ENCODE assay signal across 8 cellular contexts in genomic region chr9:43130744-43131171, GRCh38.
A peak's percentile ranks its signal among the peaks of the same experiment; 100 is the strongest.
DNase-seq lines count a peak whose midpoint lies in the region; TF ChIP-seq lines count a peak whose summit lies in the region.
"Not testable (repeated sequence)": the region's sequence is repeated elsewhere in the genome, so short reads cannot be mapped to it uniquely, and the experiment has no call there.

No MANE protein-coding gene starts in this region.

- not testable (repeated sequence) for TF ChIP-seq CTCF in osteoblast (IDR thresholded peaks at IDR 0.05; ENCODE audit: extremely low read depth, low read depth, low read length)

- H3K9me3 ChIP-seq in adipocyte (ENCODE audit: control insufficient read depth, low read length); osteoblast (ENCODE audit: low read depth, low read length): not testable (repeated sequence)

- H4K20me1 ChIP-seq in osteoblast (ENCODE audit: insufficient read depth, low read length) = not testable (repeated sequence)

- H3K79me2 ChIP-seq in ACC112 (ENCODE audit: control insufficient read depth, insufficient read depth, low read length, unreplicated experiment); osteoblast (ENCODE audit: insufficient read depth, low read length): not testable (repeated sequence)

- H3K36me3 ChIP-seq in ACC112 (ENCODE audit: insufficient read depth, low read length); adipocyte (ENCODE audit: control insufficient read depth, insufficient read depth, low read length, severe bottlenecking); osteoblast (ENCODE audit: insufficient read depth, low read length): not testable (repeated sequence)

- not testable (repeated sequence) for H3K4me1 ChIP-seq in ACC112 (ENCODE audit: control insufficient read depth, insufficient read depth, low read length, unreplicated experiment); adipocyte (ENCODE audit: control insufficient read depth, insufficient read depth, low read length); osteoblast (ENCODE audit: insufficient read depth, low read length)

- DNase-seq in H4 (ENCODE audit: low spot score) (peak; percentile 8), M059J (ENCODE audit: low read depth) (peak; percentile 71), adipocyte (ENCODE audit: low read depth) (peak; percentile 0), dermis blood vessel endothelial cell (peak; percentile 57), fibroblast of the conjunctiva (ENCODE audit: low read depth) (peak; percentile 1), kidney tubule cell (ENCODE audit: low spot score) (peak; percentile 78), osteoblast (ENCODE audit: insufficient read length, low spot score, missing footprints) (peak; percentile 14)

- not testable (repeated sequence) for H3K9ac ChIP-seq in adipocyte (ENCODE audit: low read length)

- H3K4me3 ChIP-seq in ACC112 (ENCODE audit: low read depth, low read length); adipocyte (ENCODE audit: low read length); osteoblast (ENCODE audit: insufficient read depth, low read length): not testable (repeated sequence)

- H3K27ac ChIP-seq in ACC112 (ENCODE audit: low read depth, low read length) = peak overlapping the region; percentile 89
- H3K27ac ChIP-seq in osteoblast (ENCODE audit: low read depth, low read length) = not testable (repeated sequence)

- not testable (repeated sequence) for H3K4me2 ChIP-seq in osteoblast (ENCODE audit: insufficient read depth, low read length)

- H2AFZ ChIP-seq in ACC112 (ENCODE audit: low read length, unreplicated experiment); osteoblast (ENCODE audit: low read length): not testable (repeated sequence)

- not testable (repeated sequence) for H3K27me3 ChIP-seq in ACC112 (ENCODE audit: insufficient read depth, low read length); adipocyte (replicated peaks; ENCODE audit: control insufficient read depth, insufficient read depth, low read length); osteoblast (ENCODE audit: insufficient read depth, low read length)

Comparison
In these comparisons a context has a peak if more than half of its experiments do, and no peak if none do; other contexts are left out.
1. DNase-seq: peak in every context shown above with its lines; median percentile 78 in kidney tubule cell; 71 in M059J; 57 in dermis blood vessel endothelial cell; 14 in osteoblast; 8 in H4; 1 in fibroblast of the conjunctiva; 0 in adipocyte.